2 cellular contexts compared by ENCODE assay signal in the genomic region with DNA sequence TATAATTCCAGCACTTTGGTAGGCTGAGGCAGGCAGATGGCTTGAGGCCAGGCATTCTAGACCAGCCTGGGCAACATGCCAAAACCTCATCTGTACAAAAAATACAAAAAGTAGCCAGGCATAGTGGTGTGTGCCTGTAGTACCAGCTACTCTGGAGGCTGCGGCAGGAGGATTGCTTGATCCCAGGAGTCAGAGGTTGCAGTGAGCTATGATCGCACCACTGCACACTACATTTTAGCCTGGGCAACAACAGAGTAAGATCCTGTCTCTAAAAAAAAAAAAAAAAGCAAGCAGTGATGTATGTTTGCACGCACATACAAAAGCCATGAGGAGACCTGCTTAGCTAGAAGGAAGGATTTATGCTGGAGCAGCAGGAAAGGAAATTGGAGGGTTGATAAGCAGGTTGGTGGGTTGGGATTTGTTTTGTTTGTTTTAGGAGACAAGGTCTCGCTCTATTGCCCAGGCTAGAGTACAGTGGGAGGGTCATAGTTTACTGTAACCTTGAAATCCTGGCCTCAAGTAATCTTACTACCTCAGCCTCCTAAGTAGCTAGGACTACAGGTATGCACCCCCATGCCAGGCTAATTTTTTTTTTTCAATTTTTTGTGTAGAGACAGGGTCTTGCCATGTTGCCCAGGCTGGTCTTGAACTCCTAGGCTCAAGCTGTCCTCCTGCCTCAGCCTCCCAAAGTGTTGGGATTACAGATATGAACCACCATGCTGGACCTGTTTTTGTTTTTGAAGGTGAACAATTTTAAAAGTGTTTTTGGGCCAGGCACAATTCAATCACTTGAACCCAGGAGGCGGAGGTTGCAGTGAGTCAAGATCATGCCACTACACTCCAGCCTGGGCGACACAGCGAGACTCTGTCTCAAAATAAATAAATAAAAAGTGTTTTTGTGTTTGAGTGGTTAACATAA.
TF ChIP-seq lines count a peak whose summit lies in the region.

No MANE protein-coding gene starts in this region.

TF ChIP-seq in A549, 52 proteins besides CTCF, POLR2A, EP300 and RAD21 (continued from another document):
- TF ChIP-seq, protein P1, sequence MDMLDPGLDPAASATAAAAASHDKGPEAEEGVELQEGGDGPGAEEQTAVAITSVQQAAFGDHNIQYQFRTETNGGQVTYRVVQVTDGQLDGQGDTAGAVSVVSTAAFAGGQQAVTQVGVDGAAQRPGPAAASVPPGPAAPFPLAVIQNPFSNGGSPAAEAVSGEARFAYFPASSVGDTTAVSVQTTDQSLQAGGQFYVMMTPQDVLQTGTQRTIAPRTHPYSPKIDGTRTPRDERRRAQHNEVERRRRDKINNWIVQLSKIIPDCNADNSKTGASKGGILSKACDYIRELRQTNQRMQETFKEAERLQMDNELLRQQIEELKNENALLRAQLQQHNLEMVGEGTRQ (IDR thresholded peaks at IDR 0.05) = no peak
- TF ChIP-seq CHD4 (IDR thresholded peaks at IDR 0.05; ENCODE audit: borderline replicate concordance) = no peak
- TF ChIP-seq CEBPB (IDR thresholded peaks at IDR 0.05) = no peak
- TF ChIP-seq, protein P2, sequence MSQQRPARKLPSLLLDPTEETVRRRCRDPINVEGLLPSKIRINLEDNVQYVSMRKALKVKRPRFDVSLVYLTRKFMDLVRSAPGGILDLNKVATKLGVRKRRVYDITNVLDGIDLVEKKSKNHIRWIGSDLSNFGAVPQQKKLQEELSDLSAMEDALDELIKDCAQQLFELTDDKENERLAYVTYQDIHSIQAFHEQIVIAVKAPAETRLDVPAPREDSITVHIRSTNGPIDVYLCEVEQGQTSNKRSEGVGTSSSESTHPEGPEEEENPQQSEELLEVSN (IDR thresholded peaks at IDR 0.05; ENCODE audit: borderline replicate concordance, low read depth) = no peak
- TF ChIP-seq, protein P3, sequence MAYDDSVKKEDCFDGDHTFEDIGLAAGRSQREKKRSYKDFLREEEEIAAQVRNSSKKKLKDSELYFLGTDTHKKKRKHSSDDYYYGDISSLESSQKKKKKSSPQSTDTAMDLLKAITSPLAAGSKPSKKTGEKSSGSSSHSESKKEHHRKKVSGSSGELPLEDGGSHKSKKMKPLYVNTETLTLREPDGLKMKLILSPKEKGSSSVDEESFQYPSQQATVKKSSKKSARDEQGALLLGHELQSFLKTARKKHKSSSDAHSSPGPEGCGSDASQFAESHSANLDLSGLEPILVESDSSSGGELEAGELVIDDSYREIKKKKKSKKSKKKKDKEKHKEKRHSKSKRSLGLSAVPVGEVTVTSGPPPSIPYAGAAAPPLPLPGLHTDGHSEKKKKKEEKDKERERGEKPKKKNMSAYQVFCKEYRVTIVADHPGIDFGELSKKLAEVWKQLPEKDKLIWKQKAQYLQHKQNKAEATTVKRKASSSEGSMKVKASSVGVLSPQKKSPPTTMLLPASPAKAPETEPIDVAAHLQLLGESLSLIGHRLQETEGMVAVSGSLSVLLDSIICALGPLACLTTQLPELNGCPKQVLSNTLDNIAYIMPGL (CRISPR knock-in tag; IDR thresholded peaks at IDR 0.05; ENCODE audit: borderline replicate concordance) = no peak
- no peak for TF ChIP-seq CBX8 (IDR thresholded peaks at IDR 0.05)
- no peak for TF ChIP-seq NPAS2 (CRISPR knock-in tag; IDR thresholded peaks at IDR 0.05; ENCODE audit: borderline replicate concordance)
- TF ChIP-seq TFCP2L1 (CRISPR knock-in tag; IDR thresholded peaks at IDR 0.05) = no peak
- TF ChIP-seq ZSCAN20 (CRISPR knock-in tag; IDR thresholded peaks at IDR 0.05) = no peak
TF ChIP-seq in A549: peak in this region for 0.

TF ChIP-seq in HEK293, 187 proteins besides CTCF, POLR2A, EP300 and RAD21 (continued from another document):
- TF ChIP-seq, protein P4, sequence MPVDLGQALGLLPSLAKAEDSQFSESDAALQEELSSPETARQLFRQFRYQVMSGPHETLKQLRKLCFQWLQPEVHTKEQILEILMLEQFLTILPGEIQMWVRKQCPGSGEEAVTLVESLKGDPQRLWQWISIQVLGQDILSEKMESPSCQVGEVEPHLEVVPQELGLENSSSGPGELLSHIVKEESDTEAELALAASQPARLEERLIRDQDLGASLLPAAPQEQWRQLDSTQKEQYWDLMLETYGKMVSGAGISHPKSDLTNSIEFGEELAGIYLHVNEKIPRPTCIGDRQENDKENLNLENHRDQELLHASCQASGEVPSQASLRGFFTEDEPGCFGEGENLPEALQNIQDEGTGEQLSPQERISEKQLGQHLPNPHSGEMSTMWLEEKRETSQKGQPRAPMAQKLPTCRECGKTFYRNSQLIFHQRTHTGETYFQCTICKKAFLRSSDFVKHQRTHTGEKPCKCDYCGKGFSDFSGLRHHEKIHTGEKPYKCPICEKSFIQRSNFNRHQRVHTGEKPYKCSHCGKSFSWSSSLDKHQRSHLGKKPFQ (tag by site-specific recombination; IDR thresholded peaks at IDR 0.05) = 0 out of 2 replicates have a peak, but pooled peaks have one; percentile 10
- TF ChIP-seq, protein P5, sequence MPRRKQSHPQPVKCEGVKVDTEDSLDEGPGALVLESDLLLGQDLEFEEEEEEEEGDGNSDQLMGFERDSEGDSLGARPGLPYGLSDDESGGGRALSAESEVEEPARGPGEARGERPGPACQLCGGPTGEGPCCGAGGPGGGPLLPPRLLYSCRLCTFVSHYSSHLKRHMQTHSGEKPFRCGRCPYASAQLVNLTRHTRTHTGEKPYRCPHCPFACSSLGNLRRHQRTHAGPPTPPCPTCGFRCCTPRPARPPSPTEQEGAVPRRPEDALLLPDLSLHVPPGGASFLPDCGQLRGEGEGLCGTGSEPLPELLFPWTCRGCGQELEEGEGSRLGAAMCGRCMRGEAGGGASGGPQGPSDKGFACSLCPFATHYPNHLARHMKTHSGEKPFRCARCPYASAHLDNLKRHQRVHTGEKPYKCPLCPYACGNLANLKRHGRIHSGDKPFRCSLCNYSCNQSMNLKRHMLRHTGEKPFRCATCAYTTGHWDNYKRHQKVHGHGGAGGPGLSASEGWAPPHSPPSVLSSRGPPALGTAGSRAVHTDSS (tag by site-specific recombination; IDR thresholded peaks at IDR 0.05) = no peak
- TF ChIP-seq OSR2 (tag by site-specific recombination; IDR thresholded peaks at IDR 0.05) = peak; percentile 66
- TF ChIP-seq, protein P6, sequence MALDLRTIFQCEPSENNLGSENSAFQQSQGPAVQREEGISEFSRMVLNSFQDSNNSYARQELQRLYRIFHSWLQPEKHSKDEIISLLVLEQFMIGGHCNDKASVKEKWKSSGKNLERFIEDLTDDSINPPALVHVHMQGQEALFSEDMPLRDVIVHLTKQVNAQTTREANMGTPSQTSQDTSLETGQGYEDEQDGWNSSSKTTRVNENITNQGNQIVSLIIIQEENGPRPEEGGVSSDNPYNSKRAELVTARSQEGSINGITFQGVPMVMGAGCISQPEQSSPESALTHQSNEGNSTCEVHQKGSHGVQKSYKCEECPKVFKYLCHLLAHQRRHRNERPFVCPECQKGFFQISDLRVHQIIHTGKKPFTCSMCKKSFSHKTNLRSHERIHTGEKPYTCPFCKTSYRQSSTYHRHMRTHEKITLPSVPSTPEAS (tag by site-specific recombination; IDR thresholded peaks at IDR 0.05) = no peak
- no peak for TF ChIP-seq YY2 (tag by site-specific recombination; IDR thresholded peaks at IDR 0.05)
- peak; percentile 43; the same call in 1 of the 2 replicates for TF ChIP-seq ZNF121 (tag by site-specific recombination; IDR thresholded peaks at IDR 0.05)
- TF ChIP-seq ZNF311 (tag by site-specific recombination; IDR thresholded peaks at IDR 0.05; ENCODE audit: borderline replicate concordance) = no peak
- no peak for TF ChIP-seq ZNF571 (tag by site-specific recombination; IDR thresholded peaks at IDR 0.05)
- TF ChIP-seq SP3 (tag by site-specific recombination; IDR thresholded peaks at IDR 0.05) = no peak
- TF ChIP-seq ZNF174 (tag by site-specific recombination; IDR thresholded peaks at IDR 0.05) = no peak
- TF ChIP-seq, protein P7, sequence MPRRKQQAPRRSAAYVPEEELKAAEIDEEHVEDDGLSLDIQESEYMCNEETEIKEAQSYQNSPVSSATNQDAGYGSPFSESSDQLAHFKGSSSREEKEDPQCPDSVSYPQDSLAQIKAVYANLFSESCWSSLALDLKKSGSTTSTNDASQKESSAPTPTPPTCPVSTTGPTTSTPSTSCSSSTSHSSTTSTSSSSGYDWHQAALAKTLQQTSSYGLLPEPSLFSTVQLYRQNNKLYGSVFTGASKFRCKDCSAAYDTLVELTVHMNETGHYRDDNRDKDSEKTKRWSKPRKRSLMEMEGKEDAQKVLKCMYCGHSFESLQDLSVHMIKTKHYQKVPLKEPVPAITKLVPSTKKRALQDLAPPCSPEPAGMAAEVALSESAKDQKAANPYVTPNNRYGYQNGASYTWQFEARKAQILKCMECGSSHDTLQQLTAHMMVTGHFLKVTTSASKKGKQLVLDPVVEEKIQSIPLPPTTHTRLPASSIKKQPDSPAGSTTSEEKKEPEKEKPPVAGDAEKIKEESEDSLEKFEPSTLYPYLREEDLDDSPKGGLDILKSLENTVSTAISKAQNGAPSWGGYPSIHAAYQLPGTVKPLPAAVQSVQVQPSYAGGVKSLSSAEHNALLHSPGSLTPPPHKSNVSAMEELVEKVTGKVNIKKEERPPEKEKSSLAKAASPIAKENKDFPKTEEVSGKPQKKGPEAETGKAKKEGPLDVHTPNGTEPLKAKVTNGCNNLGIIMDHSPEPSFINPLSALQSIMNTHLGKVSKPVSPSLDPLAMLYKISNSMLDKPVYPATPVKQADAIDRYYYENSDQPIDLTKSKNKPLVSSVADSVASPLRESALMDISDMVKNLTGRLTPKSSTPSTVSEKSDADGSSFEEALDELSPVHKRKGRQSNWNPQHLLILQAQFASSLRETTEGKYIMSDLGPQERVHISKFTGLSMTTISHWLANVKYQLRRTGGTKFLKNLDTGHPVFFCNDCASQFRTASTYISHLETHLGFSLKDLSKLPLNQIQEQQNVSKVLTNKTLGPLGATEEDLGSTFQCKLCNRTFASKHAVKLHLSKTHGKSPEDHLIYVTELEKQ (tag by site-specific recombination; IDR thresholded peaks at IDR 0.05; ENCODE audit: borderline replicate concordance) = no peak
- TF ChIP-seq, protein P8, sequence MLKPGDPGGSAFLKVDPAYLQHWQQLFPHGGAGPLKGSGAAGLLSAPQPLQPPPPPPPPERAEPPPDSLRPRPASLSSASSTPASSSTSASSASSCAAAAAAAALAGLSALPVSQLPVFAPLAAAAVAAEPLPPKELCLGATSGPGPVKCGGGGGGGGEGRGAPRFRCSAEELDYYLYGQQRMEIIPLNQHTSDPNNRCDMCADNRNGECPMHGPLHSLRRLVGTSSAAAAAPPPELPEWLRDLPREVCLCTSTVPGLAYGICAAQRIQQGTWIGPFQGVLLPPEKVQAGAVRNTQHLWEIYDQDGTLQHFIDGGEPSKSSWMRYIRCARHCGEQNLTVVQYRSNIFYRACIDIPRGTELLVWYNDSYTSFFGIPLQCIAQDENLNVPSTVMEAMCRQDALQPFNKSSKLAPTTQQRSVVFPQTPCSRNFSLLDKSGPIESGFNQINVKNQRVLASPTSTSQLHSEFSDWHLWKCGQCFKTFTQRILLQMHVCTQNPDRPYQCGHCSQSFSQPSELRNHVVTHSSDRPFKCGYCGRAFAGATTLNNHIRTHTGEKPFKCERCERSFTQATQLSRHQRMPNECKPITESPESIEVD (tag by site-specific recombination; IDR thresholded peaks at IDR 0.05) = peak; percentile 33; the same call in 1 of the 2 replicates
- no peak for TF ChIP-seq ZNF521 (tag by site-specific recombination; IDR thresholded peaks at IDR 0.05)
